9 cellular contexts compared by ENCODE assay signal in the genomic region with DNA sequence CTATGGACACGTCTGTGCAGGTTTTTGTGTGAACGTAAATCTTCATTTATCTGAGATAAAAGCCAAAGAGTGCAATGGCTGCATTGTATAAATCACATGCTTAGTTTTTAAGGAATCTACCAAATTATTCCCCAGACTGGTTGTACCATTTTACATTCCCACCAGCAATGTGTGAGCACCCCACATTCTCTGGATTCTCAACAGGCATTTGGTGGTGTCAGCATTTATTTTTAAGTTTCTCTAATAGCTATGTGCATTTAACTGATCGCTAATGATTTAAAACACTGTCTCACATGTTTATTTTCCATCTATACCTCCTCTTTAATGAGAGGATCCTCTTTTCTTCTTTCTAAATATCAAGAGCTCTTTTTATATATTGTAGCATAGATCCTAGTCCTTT. TPM values are rescaled to one million over a fixed set of nuclear protein-coding genes. Genes with fewer than 3 reads are reported as not detected.
"Had no signal": no experiment of that assay in that cellular context is flagged by ENCODE, and none has a peak within 500 bp of the region (broad histone marks: within the 10 kb centered on the region; RNA-seq: fewer than 3 reads in every experiment).

No MANE protein-coding gene starts in this region.

- DNase-seq: H9, HCEC 1CT, HFFc6, KG1 had no signal

- ATAC-seq: GM23338, K562 had no signal

- H3K4me2 ChIP-seq: GM23338 had no signal

- H2AFZ ChIP-seq: GM23338 had no signal

- H3K4me3 ChIP-seq: GM23338, K562 had no signal

- FAIRE-seq: H1, H54, HTR-8/SVneo, K562 had no signal

RNA-seq across cellular contexts. Expression of a gene that starts 13.9 kb away (rescaled TPM):
- polyA plus RNA-seq: K562 had no signal
